ENCODE assay signal across 1 cellular context in genomic region chr3:50591196-50591741, GRCh38.
TF ChIP-seq lines count a peak whose summit lies in the region.

No MANE protein-coding gene starts in this region.

TF ChIP-seq in HCT116, 20 proteins besides CTCF, POLR2A, EP300 and RAD21:
- TF ChIP-seq ATF3 (IDR thresholded peaks at IDR 0.05) (no peak), EZH2 (IDR thresholded peaks at IDR 0.05) (no peak)
